ENCODE assay signal across 8 cellular contexts in genomic region chr5:125408582-125409069, GRCh38.
DNase-seq lines count a peak whose midpoint lies in the region; ATAC-seq and TF ChIP-seq lines count a peak whose summit lies in the region.

No MANE protein-coding gene starts in this region.

- H3K36me3 ChIP-seq in muscle layer of duodenum (ENCODE audit: control insufficient read depth in 1 of 2, insufficient read depth in 2 of 2, low read length in 2 of 2): no peaks in the 10 kb centered on the region

- TF ChIP-seq CTCF in astrocyte of the spinal cord (IDR thresholded peaks at IDR 0.05; ENCODE audit: low read depth, low read length): no peak

- in situ Hi-C loops in astrocyte of the spinal cord (cut with HindIII; ENCODE audit: low sequenced_read_pairs): no loop called here

- peak overlapping the region; percentile 68 for H3K27ac ChIP-seq in muscle layer of duodenum (ENCODE audit: low read length)

- peak; percentile 9 for ATAC-seq in GM19468 (IDR thresholded peaks at IDR 0.05; ENCODE audit: extremely low read depth, unreplicated experiment)
- peak; percentile 44 for ATAC-seq in HG03558 (IDR thresholded peaks at IDR 0.05; ENCODE audit: extremely low read depth, unreplicated experiment)

- DNase-seq in DMS53 treated with DMSO at 0.1 percent for 48 hours (lab: John Stamatoyannopoulos, UW; ENCODE audit: unreplicated experiment): peak; percentile 14
- peak; percentile 91 for DNase-seq in astrocyte of the spinal cord (ENCODE audit: low read depth, low spot score)
- no peak for DNase-seq in stimulated activated CD4-positive, alpha-beta T cell treated with anti-CD3 and anti-CD28 coated beads, Interleukin-1b, Interleukin-23, amount 100 ng/mL, for 48 hours
- DNase-seq in GDM1 (lab: John Stamatoyannopoulos, UW): no peak
- DNase-seq in activated T-cell treated with anti-CD3 and anti-CD28 coated beads, Interleukin-2, amount 50 U/mL, for 48 hours: no peak

- H3K4me3 ChIP-seq in astrocyte of the spinal cord (ENCODE audit: low read depth, low read length) (no peak overlapping the region), muscle layer of duodenum (ENCODE audit: low read depth in 1 of 2, low read length in 2 of 2) (no peak overlapping the region)

- peaks cover 20 to 44% of the 10 kb centered on the region in 2 donors for H3K4me1 ChIP-seq in muscle layer of duodenum (ENCODE audit: control insufficient read depth in 1 of 2, insufficient read depth in 2 of 2, low read length in 2 of 2)

- H3K9me3 ChIP-seq in muscle layer of duodenum (ENCODE audit: control insufficient read depth in 1 of 2, low read length in 2 of 2): peaks cover 0 to 5% of the 10 kb centered on the region in 2 donors

- no peaks in the 10 kb centered on the region for H3K27me3 ChIP-seq in muscle layer of duodenum (ENCODE audit: low read depth, low read length)

Comparison
In these comparisons a context has a peak if more than half of its experiments do, and no peak if none do; other contexts are left out.
1. DNase-seq: peak in DMS53 treated with DMSO at 0.1 percent for 48 hours (single experiment) and astrocyte of the spinal cord (single experiment); none in stimulated activated CD4-positive, alpha-beta T cell treated with anti-CD3 and anti-CD28 coated beads, Interleukin-1b, Interleukin-23, amount 100 ng/mL, for 48 hours (single experiment), GDM1 (single experiment) and activated T-cell treated with anti-CD3 and anti-CD28 coated beads, Interleukin-2, amount 50 U/mL, for 48 hours (0 of 2).